9 cellular contexts compared by ENCODE assay signal in the genomic region with DNA sequence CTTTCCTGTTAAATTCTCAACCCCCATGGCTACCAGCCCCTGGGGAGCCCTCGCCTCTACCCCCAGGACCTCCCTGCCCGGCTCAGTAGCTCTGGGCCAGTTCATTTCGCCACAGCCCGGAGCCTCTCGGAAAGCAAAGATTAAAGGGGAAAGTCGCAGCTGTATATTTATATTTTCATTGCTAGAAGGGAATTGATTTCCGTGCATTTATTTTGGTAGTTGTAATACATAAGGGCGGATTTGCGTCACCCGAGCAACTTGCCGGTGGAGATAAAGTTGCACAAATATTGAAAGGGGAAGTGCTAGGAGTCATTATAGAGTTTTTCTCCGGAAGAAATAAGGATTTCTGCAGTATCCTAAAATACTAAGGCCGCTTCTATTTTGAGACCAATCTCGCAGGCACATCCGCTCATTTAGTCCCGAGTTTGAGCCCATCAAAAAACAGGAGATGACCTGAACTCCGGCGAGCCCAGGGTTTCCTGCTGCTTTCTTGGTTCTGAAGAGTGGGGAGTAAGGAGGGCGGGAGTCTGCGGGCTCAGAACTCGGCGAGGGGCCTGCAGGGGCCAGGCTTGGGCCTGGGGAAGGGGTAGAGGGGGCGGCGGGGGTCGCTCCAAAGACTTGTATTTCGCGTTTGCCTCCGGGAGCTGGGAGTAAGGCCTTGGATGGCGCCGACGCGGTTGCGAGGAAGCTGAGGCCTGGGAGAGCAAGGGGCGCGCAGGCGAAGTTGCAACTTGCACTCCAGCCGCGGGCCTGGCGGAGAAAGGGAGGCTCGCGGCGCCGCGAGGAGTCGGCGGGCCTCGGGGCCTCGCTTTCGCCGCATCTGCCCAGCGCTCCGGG. TPM values are rescaled to one million over a fixed set of nuclear protein-coding genes. Genes with fewer than 3 reads are reported as not detected.
DNase-seq lines count a peak whose midpoint lies in the region; ATAC-seq and TF ChIP-seq lines count a peak whose summit lies in the region.
"Had no signal": no experiment of that assay in that cellular context is flagged by ENCODE, and none has a peak within 500 bp of the region (broad histone marks: within the 10 kb centered on the region; RNA-seq: fewer than 3 reads in every experiment).

No MANE protein-coding gene starts in this region.

- H3K27me3 Mint-ChIP-seq in WTC11 (ENCODE audit: low read depth) = peaks cover 89% of the 10 kb centered on the region

- POLR2A ChIA-PET in GM10248 (lab: Yijun Ruan, JAX) (no interaction called here), WTC11 (lab: Charles Lee) (interaction anchor here (0.5 to 1.5 kb wide), 3 partner anchors 12 to 1731 kb away, joined by 3 to 5 read pairs (median 4); partner anchors contain the start of gene MTARC2)

- intact Hi-C loops in left ventricle myocardium superior (cut with micrococcal nuclease) = loop anchor here (10.0 kb wide), 1 partner anchor 62 kb away; no protein-coding TSS in a partner anchor

- H3K27ac Mint-ChIP-seq in WTC11 = no peak overlapping the region

- H3K36me3 Mint-ChIP-seq in WTC11 = no peaks in the 10 kb centered on the region

- H3K9me3 Mint-ChIP-seq in WTC11 = no peaks in the 10 kb centered on the region

- peaks cover 47% of the 10 kb centered on the region for H3K4me1 Mint-ChIP-seq in WTC11

- H3K4me3 Mint-ChIP-seq in WTC11 = peak overlapping the region; percentile 84

- TF ChIP-seq CTCF in GM10248 (IDR thresholded peaks at IDR 0.05; ENCODE audit: control extremely low read depth, extremely low read depth, low read depth, missing control alignments) (no peak), WTC11 (IDR thresholded peaks at IDR 0.05) (no peak)

- peaks cover 5% of the 10 kb centered on the region for H3K36me3 ChIP-seq in MG63

- ATAC-seq in WTC11 (peak; percentile 7), left ventricle myocardium superior (no peak), HG03378 (IDR thresholded peaks at IDR 0.05; ENCODE audit: unreplicated experiment) (no peak)

- no peak overlapping the region for H3K4me3 ChIP-seq in MG63

- no peaks in the 10 kb centered on the region for H3K27me3 ChIP-seq in MG63

- DNase-seq in GM10248 (ENCODE audit: extremely low spot score) (peak; percentile 13), WTC11 (ENCODE audit: low spot score) (peak; percentile 70), left ventricle myocardium superior (peak; percentile 54), pons (ENCODE audit: low spot score) (peak; percentile 67), GOT3 (lab: John Stamatoyannopoulos, UW) (no peak), MG63 (no peak)
- DNase-seq in activated CD4-positive, alpha-beta T cell treated with anti-CD3 and anti-CD28 coated beads for 4 hours = no peak
- DNase-seq: foreskin fibroblast had no signal

- H3K9me3 ChIP-seq in MG63 = no peaks in the 10 kb centered on the region

- CTCF ChIA-PET in GM10248 (lab: Yijun Ruan, JAX) (interaction anchor here (1.6 to 8.4 kb wide), 4 partner anchors 19 to 559 kb away, joined by 3 to 78 read pairs (median 10); no protein-coding TSS in a partner anchor), WTC11 (lab: Charles Lee) (interaction anchor here (0.8 to 1.7 kb wide), 5 partner anchors 9 to 327 kb away, joined by 3 to 6 read pairs (median 4); no protein-coding TSS in a partner anchor)

TF ChIP-seq in WTC11, 78 proteins besides CTCF, POLR2A, EP300 and RAD21:
- TF ChIP-seq E2F5 (CRISPR knock-in tag; IDR thresholded peaks at IDR 0.05) = no peak
- TF ChIP-seq KAT7 (CRISPR knock-in tag; IDR thresholded peaks at IDR 0.05; ENCODE audit: borderline replicate concordance) = no peak
- no peak for TF ChIP-seq RORB (CRISPR knock-in tag; IDR thresholded peaks at IDR 0.05)
- TF ChIP-seq, protein P1, sequence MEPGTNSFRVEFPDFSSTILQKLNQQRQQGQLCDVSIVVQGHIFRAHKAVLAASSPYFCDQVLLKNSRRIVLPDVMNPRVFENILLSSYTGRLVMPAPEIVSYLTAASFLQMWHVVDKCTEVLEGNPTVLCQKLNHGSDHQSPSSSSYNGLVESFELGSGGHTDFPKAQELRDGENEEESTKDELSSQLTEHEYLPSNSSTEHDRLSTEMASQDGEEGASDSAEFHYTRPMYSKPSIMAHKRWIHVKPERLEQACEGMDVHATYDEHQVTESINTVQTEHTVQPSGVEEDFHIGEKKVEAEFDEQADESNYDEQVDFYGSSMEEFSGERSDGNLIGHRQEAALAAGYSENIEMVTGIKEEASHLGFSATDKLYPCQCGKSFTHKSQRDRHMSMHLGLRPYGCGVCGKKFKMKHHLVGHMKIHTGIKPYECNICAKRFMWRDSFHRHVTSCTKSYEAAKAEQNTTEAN (CRISPR knock-in tag; IDR thresholded peaks at IDR 0.05) = no peak
- no peak for TF ChIP-seq EMX1 (CRISPR knock-in tag; IDR thresholded peaks at IDR 0.05)
- no peak for TF ChIP-seq NFATC4 (CRISPR knock-in tag; IDR thresholded peaks at IDR 0.05)
- TF ChIP-seq ZNF263 (CRISPR knock-in tag; IDR thresholded peaks at IDR 0.05; ENCODE audit: low read depth) = no peak
- TF ChIP-seq ATF3 (CRISPR knock-in tag; conservative IDR thresholded peaks at IDR 0.05) = no peak
- TF ChIP-seq, protein P2, sequence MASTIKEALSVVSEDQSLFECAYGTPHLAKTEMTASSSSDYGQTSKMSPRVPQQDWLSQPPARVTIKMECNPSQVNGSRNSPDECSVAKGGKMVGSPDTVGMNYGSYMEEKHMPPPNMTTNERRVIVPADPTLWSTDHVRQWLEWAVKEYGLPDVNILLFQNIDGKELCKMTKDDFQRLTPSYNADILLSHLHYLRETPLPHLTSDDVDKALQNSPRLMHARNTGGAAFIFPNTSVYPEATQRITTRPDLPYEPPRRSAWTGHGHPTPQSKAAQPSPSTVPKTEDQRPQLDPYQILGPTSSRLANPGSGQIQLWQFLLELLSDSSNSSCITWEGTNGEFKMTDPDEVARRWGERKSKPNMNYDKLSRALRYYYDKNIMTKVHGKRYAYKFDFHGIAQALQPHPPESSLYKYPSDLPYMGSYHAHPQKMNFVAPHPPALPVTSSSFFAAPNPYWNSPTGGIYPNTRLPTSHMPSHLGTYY (CRISPR knock-in tag; IDR thresholded peaks at IDR 0.05) = no peak
- TF ChIP-seq, protein P3, sequence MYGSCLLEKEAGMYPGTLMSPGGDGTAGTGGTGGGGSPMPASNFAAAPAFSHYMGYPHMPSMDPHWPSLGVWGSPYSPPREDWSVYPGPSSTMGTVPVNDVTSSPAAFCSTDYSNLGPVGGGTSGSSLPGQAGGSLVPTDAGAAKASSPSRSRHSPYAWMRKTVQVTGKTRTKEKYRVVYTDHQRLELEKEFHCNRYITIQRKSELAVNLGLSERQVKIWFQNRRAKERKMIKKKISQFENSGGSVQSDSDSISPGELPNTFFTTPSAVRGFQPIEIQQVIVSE (CRISPR knock-in tag; IDR thresholded peaks at IDR 0.05; ENCODE audit: borderline replicate concordance) = no peak
- TF ChIP-seq TP53 (CRISPR knock-in tag; IDR thresholded peaks at IDR 0.05) = no peak
- TF ChIP-seq ZNF671 (CRISPR knock-in tag; IDR thresholded peaks at IDR 0.05) = no peak
- TF ChIP-seq, protein P4, sequence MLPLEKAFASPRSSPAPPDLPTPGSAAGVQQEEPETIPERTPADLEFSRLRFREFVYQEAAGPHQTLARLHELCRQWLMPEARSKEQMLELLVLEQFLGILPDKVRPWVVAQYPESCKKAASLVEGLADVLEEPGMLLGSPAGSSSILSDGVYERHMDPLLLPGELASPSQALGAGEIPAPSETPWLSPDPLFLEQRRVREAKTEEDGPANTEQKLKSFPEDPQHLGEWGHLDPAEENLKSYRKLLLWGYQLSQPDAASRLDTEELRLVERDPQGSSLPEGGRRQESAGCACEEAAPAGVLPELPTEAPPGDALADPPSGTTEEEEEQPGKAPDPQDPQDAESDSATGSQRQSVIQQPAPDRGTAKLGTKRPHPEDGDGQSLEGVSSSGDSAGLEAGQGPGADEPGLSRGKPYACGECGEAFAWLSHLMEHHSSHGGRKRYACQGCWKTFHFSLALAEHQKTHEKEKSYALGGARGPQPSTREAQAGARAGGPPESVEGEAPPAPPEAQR (CRISPR knock-in tag; IDR thresholded peaks at IDR 0.05) = no peak

RNA-seq across cellular contexts. Expression of gene HLX, which starts 2.5 kb away (rescaled TPM):
- total RNA-seq in WTC11 (2021) = 0.30 to 0.53 TPM in 2 of 3 replicates, not detected in the other
- total RNA-seq in left ventricle myocardium superior = 4.0 TPM
- total RNA-seq in MG63 (2014; rRNA removed; shearing (Covaris generic); ENCODE audit: low replicate concordance) = 2.0 and 5.6 TPM in 2 replicates

Comparison
In these comparisons a context has a peak if more than half of its experiments do, and no peak if none do; other contexts are left out.
1. DNase-seq: peak in GM10248 (single experiment), WTC11 (single experiment), left ventricle myocardium superior (single experiment) and pons (single experiment); none in GOT3 (single experiment), activated CD4-positive, alpha-beta T cell treated with anti-CD3 and anti-CD28 coated beads for 4 hours (0 of 2) and MG63 (single experiment).